In the genomic region with DNA sequence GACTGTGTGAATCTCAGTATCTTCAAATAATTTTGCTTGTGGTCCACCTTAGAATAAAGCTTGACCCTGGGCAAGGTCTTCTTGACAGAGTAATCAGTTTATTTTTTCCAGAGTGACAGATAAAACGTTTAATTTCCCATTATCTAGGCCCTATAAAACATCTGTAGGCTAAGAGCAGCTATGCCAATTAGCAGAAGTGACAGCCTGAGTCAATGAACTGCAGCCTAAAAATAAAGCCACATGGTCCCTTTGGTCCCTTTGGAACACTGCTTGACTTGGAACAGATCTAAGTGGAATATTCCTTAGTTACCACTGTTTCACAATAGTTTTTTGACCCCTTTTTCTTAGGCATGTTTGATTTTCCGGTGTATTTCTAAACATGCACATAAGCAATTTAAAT, we compare ENCODE assay signal across 2 cellular contexts.
TF ChIP-seq lines count a peak whose summit lies in the region.

No MANE protein-coding gene starts in this region.

TF ChIP-seq in liver, 16 proteins besides CTCF, POLR2A, EP300 and RAD21 (continued from another document):
- peak; percentile 56 for TF ChIP-seq SP1 (IDR thresholded peaks at IDR 0.05)
- peak; percentile 91 to 92 for TF ChIP-seq RXRA (IDR thresholded peaks at IDR 0.05)
- TF ChIP-seq, protein P1, sequence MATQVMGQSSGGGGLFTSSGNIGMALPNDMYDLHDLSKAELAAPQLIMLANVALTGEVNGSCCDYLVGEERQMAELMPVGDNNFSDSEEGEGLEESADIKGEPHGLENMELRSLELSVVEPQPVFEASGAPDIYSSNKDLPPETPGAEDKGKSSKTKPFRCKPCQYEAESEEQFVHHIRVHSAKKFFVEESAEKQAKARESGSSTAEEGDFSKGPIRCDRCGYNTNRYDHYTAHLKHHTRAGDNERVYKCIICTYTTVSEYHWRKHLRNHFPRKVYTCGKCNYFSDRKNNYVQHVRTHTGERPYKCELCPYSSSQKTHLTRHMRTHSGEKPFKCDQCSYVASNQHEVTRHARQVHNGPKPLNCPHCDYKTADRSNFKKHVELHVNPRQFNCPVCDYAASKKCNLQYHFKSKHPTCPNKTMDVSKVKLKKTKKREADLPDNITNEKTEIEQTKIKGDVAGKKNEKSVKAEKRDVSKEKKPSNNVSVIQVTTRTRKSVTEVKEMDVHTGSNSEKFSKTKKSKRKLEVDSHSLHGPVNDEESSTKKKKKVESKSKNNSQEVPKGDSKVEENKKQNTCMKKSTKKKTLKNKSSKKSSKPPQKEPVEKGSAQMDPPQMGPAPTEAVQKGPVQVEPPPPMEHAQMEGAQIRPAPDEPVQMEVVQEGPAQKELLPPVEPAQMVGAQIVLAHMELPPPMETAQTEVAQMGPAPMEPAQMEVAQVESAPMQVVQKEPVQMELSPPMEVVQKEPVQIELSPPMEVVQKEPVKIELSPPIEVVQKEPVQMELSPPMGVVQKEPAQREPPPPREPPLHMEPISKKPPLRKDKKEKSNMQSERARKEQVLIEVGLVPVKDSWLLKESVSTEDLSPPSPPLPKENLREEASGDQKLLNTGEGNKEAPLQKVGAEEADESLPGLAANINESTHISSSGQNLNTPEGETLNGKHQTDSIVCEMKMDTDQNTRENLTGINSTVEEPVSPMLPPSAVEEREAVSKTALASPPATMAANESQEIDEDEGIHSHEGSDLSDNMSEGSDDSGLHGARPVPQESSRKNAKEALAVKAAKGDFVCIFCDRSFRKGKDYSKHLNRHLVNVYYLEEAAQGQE (IDR thresholded peaks at IDR 0.05): peak; percentile 38
- peak in 1 of 2 donors; percentile 48 for TF ChIP-seq JUND (IDR thresholded peaks at IDR 0.05)
- peak in 1 of 2 donors; percentile 39 for TF ChIP-seq EGR1 (IDR thresholded peaks at IDR 0.05; ENCODE audit: low read depth in 2 of 2)
- peak; percentile 55 to 65 for TF ChIP-seq HNF4A (conservative IDR thresholded peaks at IDR 0.05)
- no peak for TF ChIP-seq NR2F2 (IDR thresholded peaks at IDR 0.05)
- TF ChIP-seq, protein P2, sequence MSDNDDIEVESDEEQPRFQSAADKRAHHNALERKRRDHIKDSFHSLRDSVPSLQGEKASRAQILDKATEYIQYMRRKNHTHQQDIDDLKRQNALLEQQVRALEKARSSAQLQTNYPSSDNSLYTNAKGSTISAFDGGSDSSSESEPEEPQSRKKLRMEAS (IDR thresholded peaks at IDR 0.05): peak; percentile 53

TF ChIP-seq in HepG2, 621 proteins besides CTCF, POLR2A, EP300 and RAD21 (continued from another document):
- no peak for TF ChIP-seq KAT2B (IDR thresholded peaks at IDR 0.05; ENCODE audit: borderline replicate concordance, low read depth, low read length)
- no peak for TF ChIP-seq ATRX (CRISPR knock-in tag; IDR thresholded peaks at IDR 0.05; ENCODE audit: borderline replicate concordance)
- TF ChIP-seq ZKSCAN8 (CRISPR knock-in tag; IDR thresholded peaks at IDR 0.05; ENCODE audit: borderline replicate concordance): no peak
- TF ChIP-seq ZSCAN29 (CRISPR knock-in tag; conservative IDR thresholded peaks at IDR 0.05): no peak
- no peak for TF ChIP-seq ZNF180 (CRISPR knock-in tag; IDR thresholded peaks at IDR 0.05; ENCODE audit: borderline replicate concordance, low read depth)
- TF ChIP-seq ZNF543 (CRISPR knock-in tag; IDR thresholded peaks at IDR 0.05): no peak
